ENCODE assay signal across 17 cellular contexts in genomic region chr15:79083154-79083553, GRCh38. TPM values are rescaled to one million over a fixed set of nuclear protein-coding genes. Genes with fewer than 3 reads are reported as not detected.
DNase-seq lines count a peak whose midpoint lies in the region; TF ChIP-seq lines count a peak whose summit lies in the region.
"Had no signal": no experiment of that assay in that cellular context is flagged by ENCODE, and none has a peak within 500 bp of the region (broad histone marks: within the 10 kb centered on the region; RNA-seq: fewer than 3 reads in every experiment).

No MANE protein-coding gene starts in this region.

- H3K36me3 Mint-ChIP-seq in endodermal cell (ENCODE audit: low read depth) (no peaks in the 10 kb centered on the region), endothelial cell (ENCODE audit: low read depth, unreplicated experiment) (no peaks in the 10 kb centered on the region)
- no peaks in the 10 kb centered on the region for H3K36me3 Mint-ChIP-seq in activated CD4-positive, alpha-beta T cell treated with anti-CD3 and anti-CD28 coated beads, Interleukin-2, amount 10 ng/mL, durations not matched to agents 24 days and 14 days (ENCODE audit: low read depth)

- no peaks in the 10 kb centered on the region for H3K36me3 ChIP-seq in BLaER1 treated with 17β-estradiol and CSF1 and Interleukin-3, amounts not matched to agents 10 nM and 100 nM
- H3K36me3 ChIP-seq in endodermal cell (ENCODE audit: control insufficient read depth, insufficient read depth, low read length) = no peaks in the 10 kb centered on the region

- DNase-seq in activated effector memory CD4-positive, alpha-beta T cell treated with anti-CD3 and anti-CD28 coated beads, Interleukin-2, amount 50 U/mL, for 16 hours = peak; percentile 25
- no peak for DNase-seq in activated effector memory CD4-positive, alpha-beta T cell treated with Interleukin-2 at 50 U/mL for 16 hours
- DNase-seq in endodermal cell (peak; percentile 10), posterior cingulate gyrus (peak in 6 of 10 donors; percentile 24 to 89 (median 56)), endothelial cell (ENCODE audit: low spot score) (no peak), NCI-H1694 (lab: John Stamatoyannopoulos, UW) (no peak)
- no peak for DNase-seq in activated CD4-positive, alpha-beta T cell treated with anti-CD3 and anti-CD28 coated beads, Interleukin-2, amount 10 ng/mL, durations not matched to agents 24 days and 14 days
- DNase-seq: 8988T; AML-193; C1 segment of cervical spinal cord; Calu3; CD4-positive, alpha-beta T cell; DMS 273 treated with DMSO at 0.1 percent for 48 hours; GM23248; H7 had no signal

- intact Hi-C loops in posterior cingulate gyrus (cut with DNase I) = loop anchor here (10.0 kb wide), 1 partner anchor 102 kb away; no protein-coding TSS in a partner anchor
- intact Hi-C loops in activated CD4-positive, alpha-beta T cell treated with anti-CD3 and anti-CD28 coated beads, Interleukin-2, amount 10 ng/mL, durations not matched to agents 24 days and 14 days (cut with micrococcal nuclease) = no loop called here

- no peak overlapping the region for H3K27ac Mint-ChIP-seq in endodermal cell
- H3K27ac Mint-ChIP-seq in endothelial cell (ENCODE audit: unreplicated experiment) = no peak overlapping the region
- H3K27ac Mint-ChIP-seq in activated CD4-positive, alpha-beta T cell treated with anti-CD3 and anti-CD28 coated beads, Interleukin-2, amount 10 ng/mL, durations not matched to agents 24 days and 14 days = no peak overlapping the region
- H3K27ac Mint-ChIP-seq: CD4-positive, alpha-beta T cell had no signal

- no peak overlapping the region for H3K4me3 ChIP-seq in BLaER1 treated with 17β-estradiol and CSF1 and Interleukin-3, amounts not matched to agents 10 nM and 100 nM
- no peak overlapping the region for H3K4me3 ChIP-seq in endodermal cell (ENCODE audit: low read length)
- H3K4me3 ChIP-seq: GM23248 had no signal

- 92 to 95% methylated on average over 10 to 14 of the region's 14 CpGs for WGBS in endodermal cell (ENCODE audit: insufficient coverage in 1 of 2, insufficient read length in 1 of 2), 2 experiments

- no peaks in the 10 kb centered on the region; a peak in 1 of 22 replicates for H4K20me1 ChIP-seq in BLaER1 treated with 17β-estradiol and CSF1 and Interleukin-3, amounts not matched to agents 10 nM and 100 nM

- H3K4me2 ChIP-seq in BLaER1 treated with 17β-estradiol and CSF1 and Interleukin-3, amounts not matched to agents 10 nM and 100 nM = peak overlapping the region in 7 of 11 experiments; percentile 4 to 55 (median 19); a peak in 10 of 22 replicates

- H3K27ac ChIP-seq in BLaER1 treated with 17β-estradiol and CSF1 and Interleukin-3, amounts not matched to agents 10 nM and 100 nM = no peak overlapping the region
- no peak overlapping the region for H3K27ac ChIP-seq in endodermal cell (ENCODE audit: low read depth, low read length)
- H3K27ac ChIP-seq: GM23248 had no signal

- H3K27me3 Mint-ChIP-seq in endodermal cell (ENCODE audit: insufficient read depth) = peaks cover 73% of the 10 kb centered on the region
- H3K27me3 Mint-ChIP-seq in endothelial cell (ENCODE audit: unreplicated experiment) = peaks cover 19% of the 10 kb centered on the region
- peaks cover 15% of the 10 kb centered on the region for H3K27me3 Mint-ChIP-seq in activated CD4-positive, alpha-beta T cell treated with anti-CD3 and anti-CD28 coated beads, Interleukin-2, amount 10 ng/mL, durations not matched to agents 24 days and 14 days

- H3K4me1 Mint-ChIP-seq in endodermal cell (no peaks in the 10 kb centered on the region), endothelial cell (ENCODE audit: unreplicated experiment) (peaks cover 7% of the 10 kb centered on the region)
- no peaks in the 10 kb centered on the region for H3K4me1 Mint-ChIP-seq in activated CD4-positive, alpha-beta T cell treated with anti-CD3 and anti-CD28 coated beads, Interleukin-2, amount 10 ng/mL, durations not matched to agents 24 days and 14 days

- H3K4me3 Mint-ChIP-seq in endodermal cell = no peak overlapping the region
- no peak overlapping the region for H3K4me3 Mint-ChIP-seq in endothelial cell (ENCODE audit: unreplicated experiment)
- H3K4me3 Mint-ChIP-seq in activated CD4-positive, alpha-beta T cell treated with anti-CD3 and anti-CD28 coated beads, Interleukin-2, amount 10 ng/mL, durations not matched to agents 24 days and 14 days = no peak overlapping the region
- H3K4me3 Mint-ChIP-seq: CD4-positive, alpha-beta T cell had no signal

- peaks cover 8 to 25% (median 19%) of the 10 kb centered on the region in 11 experiments for H3K27me3 ChIP-seq in BLaER1 treated with 17β-estradiol and CSF1 and Interleukin-3, amounts not matched to agents 10 nM and 100 nM
- H3K27me3 ChIP-seq in endodermal cell (ENCODE audit: control insufficient read depth, insufficient read depth, low read length, poor library complexity, severe bottlenecking) = peaks cover 61% of the 10 kb centered on the region

- peaks cover 9 to 50% (median 27%) of the 10 kb centered on the region in 10 experiments for H3K4me1 ChIP-seq in BLaER1 treated with 17β-estradiol and CSF1 and Interleukin-3, amounts not matched to agents 10 nM and 100 nM
- no peaks in the 10 kb centered on the region for H3K4me1 ChIP-seq in endodermal cell (ENCODE audit: control insufficient read depth, insufficient read depth, low read length)

- no peak for TF ChIP-seq CTCF in endodermal cell (conservative IDR thresholded peaks at IDR 0.05)
- no peak for TF ChIP-seq CTCF in endothelial cell (IDR thresholded peaks at IDR 0.05; ENCODE audit: unreplicated experiment)

- peaks cover 0 to 11% (median 0%) of the 10 kb centered on the region in 11 experiments; a peak in 3 of 22 replicates for H3K9me3 ChIP-seq in BLaER1 treated with 17β-estradiol and CSF1 and Interleukin-3, amounts not matched to agents 10 nM and 100 nM (replicated peaks in 1 of 11)
- no peaks in the 10 kb centered on the region for H3K9me3 ChIP-seq in endodermal cell (ENCODE audit: control insufficient read depth, low read length)

- H3K9me3 Mint-ChIP-seq in endodermal cell (no peaks in the 10 kb centered on the region), endothelial cell (ENCODE audit: unreplicated experiment) (no peaks in the 10 kb centered on the region)
- no peaks in the 10 kb centered on the region for H3K9me3 Mint-ChIP-seq in activated CD4-positive, alpha-beta T cell treated with anti-CD3 and anti-CD28 coated beads, Interleukin-2, amount 10 ng/mL, durations not matched to agents 24 days and 14 days
- H3K9me3 Mint-ChIP-seq: CD4-positive, alpha-beta T cell had no signal

- no peak overlapping the region for H3K9ac ChIP-seq in BLaER1 treated with 17β-estradiol and CSF1 and Interleukin-3, amounts not matched to agents 10 nM and 100 nM
- no peak overlapping the region for H3K9ac ChIP-seq in endodermal cell (ENCODE audit: extremely low read depth, low read length, poor library complexity, severe bottlenecking)
- H3K9ac ChIP-seq: GM23248 had no signal

RNA-seq across cellular contexts. Expression of gene RASGRF1, which starts 7.4 kb away (rescaled TPM):
- total RNA-seq in endodermal cell = under 1 TPM in 1 of 2 donors, not detected in 1; 0.20 TPM
- 0.07 TPM for polyA plus RNA-seq in endodermal cell (2013, experiment 1 of 2)
- not detected for polyA plus RNA-seq in endodermal cell (2013, experiment 2 of 2)
- total RNA-seq in endothelial cell (ENCODE audit: unreplicated experiment) = not detected
- total RNA-seq in activated CD4-positive, alpha-beta T cell treated with anti-CD3 and anti-CD28 coated beads, Interleukin-2, amount 10 ng/mL, durations not matched to agents 24 days and 14 days = not detected in 2 replicates
- total RNA-seq: CD4-positive, alpha-beta T cell; Daoy; GM23248 had no signal
- polyA plus RNA-seq: GM23248 had no signal

Comparison
In these comparisons a context has a peak if more than half of its experiments do, and no peak if none do; other contexts are left out.
1. DNase-seq: peak in activated effector memory CD4-positive, alpha-beta T cell treated with anti-CD3 and anti-CD28 coated beads, Interleukin-2, amount 50 U/mL, for 16 hours (single experiment), endodermal cell (single experiment) and posterior cingulate gyrus (6 of 10); none in activated effector memory CD4-positive, alpha-beta T cell treated with Interleukin-2 at 50 U/mL for 16 hours (single experiment), endothelial cell (single experiment), NCI-H1694 (single experiment) and activated CD4-positive, alpha-beta T cell treated with anti-CD3 and anti-CD28 coated beads, Interleukin-2, amount 10 ng/mL, durations not matched to agents 24 days and 14 days (single experiment).